ENCODE assay signal across 2 cellular contexts in the genomic region with DNA sequence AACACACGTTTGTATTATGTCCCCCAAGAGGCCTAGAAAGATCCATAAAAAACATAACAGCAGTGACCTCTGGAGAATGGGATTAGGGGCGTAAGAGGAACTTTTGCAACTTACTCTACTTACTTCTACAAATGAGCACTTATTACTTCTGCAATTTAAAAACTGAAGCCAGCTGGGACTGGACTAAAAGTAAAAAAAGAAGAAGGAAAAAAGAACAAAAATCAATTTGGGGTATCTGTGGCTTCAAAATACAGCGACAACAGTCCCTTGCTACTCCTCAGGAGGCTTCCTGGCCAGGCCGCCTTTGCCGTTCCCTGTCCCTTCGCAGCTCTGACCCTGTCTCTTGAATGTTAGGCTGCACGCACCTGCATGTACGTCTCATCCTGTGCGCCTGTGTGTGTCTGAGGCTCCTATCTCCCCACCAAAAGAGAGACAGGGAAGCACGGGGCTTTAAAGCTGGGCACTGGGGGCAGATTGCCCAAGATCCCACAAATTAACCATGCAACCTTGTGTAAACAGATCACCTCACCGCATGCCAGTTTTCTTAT.
TF ChIP-seq lines count a peak whose summit lies in the region.

No MANE protein-coding gene starts in this region.

TF ChIP-seq in HepG2, 621 proteins besides CTCF, POLR2A, EP300 and RAD21:
- TF ChIP-seq ZBTB7A (CRISPR knock-in tag; IDR thresholded peaks at IDR 0.05) = no peak
- TF ChIP-seq SOX5 (CRISPR knock-in tag; IDR thresholded peaks at IDR 0.05; ENCODE audit: borderline replicate concordance) = no peak
- no peak for TF ChIP-seq ZNF335 (CRISPR knock-in tag; IDR thresholded peaks at IDR 0.05)
- TF ChIP-seq ZNF34 (CRISPR knock-in tag; IDR thresholded peaks at IDR 0.05; ENCODE audit: borderline replicate concordance) = no peak
- TF ChIP-seq KLF12 (CRISPR knock-in tag; IDR thresholded peaks at IDR 0.05; ENCODE audit: borderline replicate concordance) = no peak
- no peak for TF ChIP-seq ZNF672 (CRISPR knock-in tag; IDR thresholded peaks at IDR 0.05)
- TF ChIP-seq NFIC (IDR thresholded peaks at IDR 0.05; ENCODE audit: low read length) = no peak
- TF ChIP-seq POLR2G (IDR thresholded peaks at IDR 0.05; ENCODE audit: low read depth, low read length) = no peak
- TF ChIP-seq, protein P1, sequence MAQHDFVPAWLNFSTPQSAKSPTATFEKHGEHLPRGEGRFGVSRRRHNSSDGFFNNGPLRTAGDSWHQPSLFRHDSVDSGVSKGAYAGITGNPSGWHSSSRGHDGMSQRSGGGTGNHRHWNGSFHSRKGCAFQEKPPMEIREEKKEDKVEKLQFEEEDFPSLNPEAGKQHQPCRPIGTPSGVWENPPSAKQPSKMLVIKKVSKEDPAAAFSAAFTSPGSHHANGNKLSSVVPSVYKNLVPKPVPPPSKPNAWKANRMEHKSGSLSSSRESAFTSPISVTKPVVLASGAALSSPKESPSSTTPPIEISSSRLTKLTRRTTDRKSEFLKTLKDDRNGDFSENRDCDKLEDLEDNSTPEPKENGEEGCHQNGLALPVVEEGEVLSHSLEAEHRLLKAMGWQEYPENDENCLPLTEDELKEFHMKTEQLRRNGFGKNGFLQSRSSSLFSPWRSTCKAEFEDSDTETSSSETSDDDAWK (CRISPR knock-in tag; IDR thresholded peaks at IDR 0.05) = no peak
- TF ChIP-seq CREB1 (IDR thresholded peaks at IDR 0.05) = no peak
- no peak for TF ChIP-seq CREB1 (CRISPR knock-in tag; IDR thresholded peaks at IDR 0.05)

TF ChIP-seq in GM12891, 5 proteins besides CTCF, POLR2A, EP300 and RAD21:
- no peak for TF ChIP-seq POLR2AphosphoS5 (IDR thresholded peaks at IDR 0.05; ENCODE audit: low read depth, low read length)
- TF ChIP-seq SPI1 (IDR thresholded peaks at IDR 0.05; ENCODE audit: low read depth, low read length) = no peak
- TF ChIP-seq POU2F2 (IDR thresholded peaks at IDR 0.05; ENCODE audit: low read depth, low read length) = no peak
- no peak for TF ChIP-seq TAF1 (IDR thresholded peaks at IDR 0.05; ENCODE audit: low read depth, low read length)
- TF ChIP-seq PAX5 (IDR thresholded peaks at IDR 0.05; ENCODE audit: insufficient read depth, low read length, severe bottlenecking) = no peak
